In the genomic region with DNA sequence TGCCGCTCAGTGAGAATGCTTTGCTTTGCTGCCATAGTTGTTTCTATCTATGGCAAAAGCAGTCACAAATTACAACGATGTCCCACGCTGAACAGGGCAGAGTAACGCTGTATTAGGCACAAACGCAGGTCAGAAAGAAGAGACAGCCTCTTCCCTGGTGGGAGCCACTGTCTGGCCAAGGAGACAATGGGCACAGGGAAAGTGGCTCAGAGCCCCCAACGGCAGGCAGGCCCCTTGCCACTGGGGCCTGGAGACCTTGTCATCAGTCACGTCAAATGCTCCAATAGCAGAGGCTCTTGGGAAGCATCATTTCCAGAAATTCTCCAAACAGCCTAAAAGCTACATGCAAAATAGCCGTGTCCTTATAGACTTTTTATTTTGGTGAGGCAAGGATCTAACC, we compare ENCODE assay signal across 24 cellular contexts.
A peak's percentile ranks its signal among the peaks of the same experiment; 100 is the strongest.
DNase-seq lines count a peak whose midpoint lies in the region; ATAC-seq, FAIRE-seq and TF ChIP-seq lines count a peak whose summit lies in the region.
"Had no signal": no experiment of that assay in that cellular context is flagged by ENCODE, and none has a peak within 500 bp of the region (broad histone marks: within the 10 kb centered on the region; RNA-seq: fewer than 3 reads in every experiment).

No MANE protein-coding gene starts in this region.

- H3K4me2 ChIP-seq in BLaER1 (peak overlapping the region; percentile 1; the same call in 1 of the 2 replicates), osteoblast (ENCODE audit: insufficient read depth, low read length) (no peak overlapping the region), MM.1S (ENCODE audit: low read depth, low read length) (no peak overlapping the region)
- H3K4me2 ChIP-seq: A549 had no signal

- 64 to 73% (median 71%) methylated on average over 8 of the region's 8 CpGs for WGBS in spleen, 5 donors

- H3F3A ChIP-seq in MM.1S (ENCODE audit: insufficient read depth, low read length): no peaks in the 10 kb centered on the region

- no peak for TF ChIP-seq POLR2A in spleen (IDR thresholded peaks at IDR 0.05)

- H3K79me2 ChIP-seq in osteoblast (ENCODE audit: insufficient read depth, low read length) (no peaks in the 10 kb centered on the region), MM.1S (ENCODE audit: low read length) (0 out of 2 replicates have a peak, but pooled peaks cover 6% of the 10 kb centered on the region)

- H3K27me3 ChIP-seq in BLaER1 (no peaks in the 10 kb centered on the region), osteoblast (ENCODE audit: insufficient read depth, low read length) (no peaks in the 10 kb centered on the region), spleen (replicated peaks in 1 of 7) (peaks cover 0 to 30% (median 0%) of the 10 kb centered on the region in 7 donors), MM.1S (replicated peaks; ENCODE audit: insufficient read depth, low read length) (no peaks in the 10 kb centered on the region)

- H3K4me3 Mint-ChIP-seq in CD14-positive monocyte: no peak overlapping the region
- H3K4me3 Mint-ChIP-seq: CD4-positive, CD25-positive, alpha-beta regulatory T cell; CD8-positive, alpha-beta T cell; HFFc6 had no signal

- H4K20me1 ChIP-seq in BLaER1: no peaks in the 10 kb centered on the region
- no peaks in the 10 kb centered on the region for H4K20me1 ChIP-seq in osteoblast (ENCODE audit: insufficient read depth, low read length)
- H4K20me1 ChIP-seq in MM.1S (ENCODE audit: insufficient read depth, low read length): no peaks in the 10 kb centered on the region

- no peak overlapping the region for H3K27ac Mint-ChIP-seq in CD14-positive monocyte
- H3K27ac Mint-ChIP-seq: CD4-positive, CD25-positive, alpha-beta regulatory T cell; CD8-positive, alpha-beta T cell; HFFc6 had no signal

- H3K4me3 ChIP-seq in BLaER1 (no peak overlapping the region), kidney (ENCODE audit: low read length in 2 of 2) (no peak overlapping the region), osteoblast (ENCODE audit: insufficient read depth, low read length) (no peak overlapping the region), spleen (no peak overlapping the region), MM.1S (ENCODE audit: low read length) (no peak overlapping the region)
- H3K4me3 ChIP-seq: A549, HAP-1 had no signal

- no peak for ATAC-seq in stimulated activated naive CD8-positive, alpha-beta T cell treated with anti-CD3 and anti-CD28 coated beads, Interleukin-15, Interleukin-2, amounts not matched to agents 100 U/mL and 50 U/mL, for 24 hours
- ATAC-seq: A549; CD8-positive, alpha-beta T cell had no signal

- H3K36me3 ChIP-seq in BLaER1 (no peaks in the 10 kb centered on the region; the same call in 1 of the 2 replicates), kidney (ENCODE audit: control insufficient read depth in 1 of 2, insufficient read depth in 2 of 2, low read length in 2 of 2) (no peaks in the 10 kb centered on the region), osteoblast (ENCODE audit: insufficient read depth, low read length) (no peaks in the 10 kb centered on the region), spleen (no peaks in the 10 kb centered on the region), MM.1S (replicated peaks; ENCODE audit: insufficient read depth, low read length) (no peaks in the 10 kb centered on the region)
- H3K36me3 ChIP-seq: BE2C, HAP-1 had no signal

- intact Hi-C loops in kidney (cut with DNase I) (no loop called here), spleen (cut with DNase I; ENCODE audit: low total_unique reads) (no loop called here), CD14-positive monocyte (cut with micrococcal nuclease) (no loop called here)

- peaks cover 0 to 5% (median 4%) of the 10 kb centered on the region in 3 donors for H3K27me3 Mint-ChIP-seq in CD14-positive monocyte (ENCODE audit: low read depth in 3 of 3)
- H3K27me3 Mint-ChIP-seq: CD4-positive, CD25-positive, alpha-beta regulatory T cell had no signal

- H3K9me3 ChIP-seq in BLaER1 (peaks cover 27% of the 10 kb centered on the region), kidney (ENCODE audit: control insufficient read depth in 1 of 2, low read length in 2 of 2) (no peaks in the 10 kb centered on the region), osteoblast (ENCODE audit: low read depth, low read length) (peaks cover 3% of the 10 kb centered on the region), spleen (peaks cover 0 to 12% (median 4%) of the 10 kb centered on the region in 8 donors), MM.1S (replicated peaks; ENCODE audit: insufficient read depth, low read length) (no peaks in the 10 kb centered on the region)
- H3K9me3 ChIP-seq: A549, BE2C, Caco-2, HAP-1 had no signal

- H3K27ac ChIP-seq in BLaER1 (no peak overlapping the region), kidney (ENCODE audit: low read depth in 2 of 2, low read length in 2 of 2) (no peak overlapping the region), osteoblast (ENCODE audit: low read depth, low read length) (no peak overlapping the region), spleen (no peak overlapping the region), MM.1S (ENCODE audit: low read length) (no peak overlapping the region)
- H3K27ac ChIP-seq: A549 had no signal

- TF ChIP-seq CTCF in kidney (IDR thresholded peaks at IDR 0.05; ENCODE audit: borderline replicate concordance, extremely low read depth, insufficient read depth) (no peak), osteoblast (IDR thresholded peaks at IDR 0.05; ENCODE audit: extremely low read depth, low read depth, low read length) (no peak), spleen (IDR thresholded peaks at IDR 0.05 in 8 of 11, conservative IDR thresholded peaks at IDR 0.05 in 3 of 11) (no peak), MM.1S (IDR thresholded peaks at IDR 0.05; ENCODE audit: low read length) (no peak), CD14-positive monocyte (IDR thresholded peaks at IDR 0.05) (no peak)

- DNase-seq in kidney (peak; percentile 27), osteoblast (ENCODE audit: insufficient read length, low spot score, missing footprints) (peak; percentile 66), spleen (peak; percentile 28), MM.1S (no peak), CD14-positive monocyte (ENCODE audit: low spot score) (no peak)
- no peak for DNase-seq in stimulated activated naive CD8-positive, alpha-beta T cell treated with anti-CD3 and anti-CD28 coated beads, Interleukin-15, Interleukin-2, amounts not matched to agents 100 U/mL and 50 U/mL, for 24 hours
- DNase-seq: 8988T; ACHN; AML-193; BE2C; C1 segment of cervical spinal cord; Caco-2; CD4-positive, CD25-positive, alpha-beta regulatory T cell; CD8-positive, alpha-beta T cell; DMS153; DND-41; GOT3; HFFc6 had no signal

- no peaks in the 10 kb centered on the region for H3K36me3 Mint-ChIP-seq in CD14-positive monocyte
- H3K36me3 Mint-ChIP-seq: CD4-positive, CD25-positive, alpha-beta regulatory T cell; CD8-positive, alpha-beta T cell had no signal

- H3K4me1 ChIP-seq in BLaER1 (peaks cover 67% of the 10 kb centered on the region), kidney (ENCODE audit: control insufficient read depth in 1 of 2, insufficient read depth in 1 of 2, low read depth in 1 of 2, low read length in 2 of 2) (no peaks in the 10 kb centered on the region), osteoblast (ENCODE audit: insufficient read depth, low read length) (no peaks in the 10 kb centered on the region), spleen (no peaks in the 10 kb centered on the region), MM.1S (ENCODE audit: low read length) (no peaks in the 10 kb centered on the region)
- H3K4me1 ChIP-seq: A549, BE2C, Caco-2, HAP-1 had no signal

- FAIRE-seq in kidney (lab: Jason Lieb, UNC): no peak
- FAIRE-seq: A549, G401.6, GM12892, H54 had no signal

- H2AFZ ChIP-seq in osteoblast (ENCODE audit: low read length) (no peak overlapping the region), MM.1S (ENCODE audit: low read length) (no peak overlapping the region)

- H3K4me1 Mint-ChIP-seq in CD14-positive monocyte: no peaks in the 10 kb centered on the region
- H3K4me1 Mint-ChIP-seq: CD4-positive, CD25-positive, alpha-beta regulatory T cell had no signal

- no peak overlapping the region for H3K9ac ChIP-seq in BLaER1
- H3K9ac ChIP-seq in kidney (ENCODE audit: low read length in 2 of 2): no peak overlapping the region
- H3K9ac ChIP-seq in MM.1S (ENCODE audit: low read length): no peak overlapping the region

- no peaks in the 10 kb centered on the region for H3K9me2 ChIP-seq in MM.1S (replicated peaks; ENCODE audit: insufficient read depth, low read length)

- peaks cover 15 to 29% (median 21%) of the 10 kb centered on the region in 7 donors for H3K9me3 Mint-ChIP-seq in CD14-positive monocyte
- H3K9me3 Mint-ChIP-seq: CD8-positive, alpha-beta T cell had no signal

Comparison
In these comparisons a context has a peak if more than half of its experiments do, and no peak if none do; other contexts are left out.
1. DNase-seq: peak in kidney (single experiment), osteoblast (single experiment) and spleen (single experiment); none in MM.1S (single experiment), stimulated activated naive CD8-positive, alpha-beta T cell treated with anti-CD3 and anti-CD28 coated beads, Interleukin-15, Interleukin-2, amounts not matched to agents 100 U/mL and 50 U/mL, for 24 hours (single experiment) and CD14-positive monocyte (single experiment).